In genomic region chr6:15811107-15811506, GRCh38 we compare ENCODE assay signal across 19 cellular contexts.
"Had no signal": no experiment of that assay in that cellular context is flagged by ENCODE, and none has a peak within 500 bp of the region (broad histone marks: within the 10 kb centered on the region; RNA-seq: fewer than 3 reads in every experiment).

No MANE protein-coding gene starts in this region.

- H3K4me3 ChIP-seq: gastrocnemius medialis, lower lobe of right lung, pancreas, right lobe of liver, thoracic aorta, tibial nerve, upper lobe of right lung, uterus had no signal

- DNase-seq: cortex of kidney; effector memory CD8-positive, alpha-beta T cell; foreskin fibroblast; gastrocnemius medialis; head of caudate nucleus; left ventricle myocardium superior; lower lobe of right lung; natural killer cell; pancreas; retina; right lobe of liver; small intestine; stimulated activated CD4-positive, alpha-beta T cell treated with anti-CD3 and anti-CD28 coated beads, Interleukin-15, amount 100 ng/mL, for 24 hours; stimulated activated CD4-positive, alpha-beta T cell treated with anti-CD3 and anti-CD28 coated beads, Interleukin-2, amount 100 ng/mL, for 48 hours; stimulated activated naive B cell treated with anti-CD40 and anti-IgM and Interleukin-4, amounts not matched to agents 10 μg/mL and 1 μg/mL and 100 μg/mL, for 72 hours; upper lobe of right lung; uterus had no signal

- H3K4me1 ChIP-seq: gastrocnemius medialis, lower lobe of right lung, pancreas, right lobe of liver, tibial nerve, upper lobe of right lung, uterus had no signal

- H3K27ac ChIP-seq: gastrocnemius medialis, lower lobe of right lung, pancreas, right lobe of liver, thoracic aorta, tibial nerve, upper lobe of right lung, uterus had no signal

- H3K36me3 ChIP-seq: gastrocnemius medialis, lower lobe of right lung, pancreas, right lobe of liver, thoracic aorta, tibial nerve, upper lobe of right lung, uterus had no signal

- H3K9me3 ChIP-seq: gastrocnemius medialis, lower lobe of right lung, pancreas, right lobe of liver, thoracic aorta, tibial nerve, upper lobe of right lung, uterus had no signal

- H3K27me3 ChIP-seq: gastrocnemius medialis, pancreas, right lobe of liver, tibial nerve, upper lobe of right lung, uterus had no signal
